In the genomic region with DNA sequence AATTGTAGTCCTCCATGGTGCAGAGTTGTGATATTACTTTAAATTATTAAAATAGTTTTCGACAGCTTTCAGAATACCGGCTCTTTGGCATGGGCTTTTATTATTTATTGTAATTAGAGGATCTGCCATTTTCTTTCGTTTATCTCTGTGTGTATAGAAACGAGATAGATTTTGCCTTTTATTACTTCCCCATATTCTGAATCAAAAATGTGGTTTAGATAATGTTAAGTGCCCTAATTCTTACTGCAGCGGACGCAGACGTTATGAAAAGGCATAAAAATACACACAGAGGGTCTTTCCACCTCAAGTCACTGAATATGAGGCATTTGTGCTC, we compare ENCODE assay signal across 8 cellular contexts. TPM values are rescaled to one million over a fixed set of nuclear protein-coding genes. Genes with fewer than 3 reads are reported as not detected.
DNase-seq lines count a peak whose midpoint lies in the region; ATAC-seq, FAIRE-seq and TF ChIP-seq lines count a peak whose summit lies in the region.

No MANE protein-coding gene starts in this region.

- no peaks in the 10 kb centered on the region for H3K9me3 ChIP-seq in testis

- H3K4me3 Mint-ChIP-seq in T-helper 2 cell treated with Interferon-gamma antibody and Interleukin-4, amounts not matched to agents 5 μg/mL and 100 μg/mL, for 36 hours: peak overlapping the region; percentile 94
- H3K4me3 Mint-ChIP-seq in activated naive CD8-positive, alpha-beta T cell treated with anti-CD3 and anti-CD28 coated beads, Interleukin-2, amount 10 ng/mL, durations not matched to agents 7 days and 5 days: peak overlapping the region; percentile 95

- H3K36me3 Mint-ChIP-seq in T-helper 2 cell treated with Interferon-gamma antibody and Interleukin-4, amounts not matched to agents 5 μg/mL and 100 μg/mL, for 36 hours (ENCODE audit: low read depth): peaks cover 8% of the 10 kb centered on the region
- peaks cover 7% of the 10 kb centered on the region for H3K36me3 Mint-ChIP-seq in activated naive CD8-positive, alpha-beta T cell treated with anti-CD3 and anti-CD28 coated beads, Interleukin-2, amount 10 ng/mL, durations not matched to agents 7 days and 5 days

- H3K36me3 ChIP-seq in kidney epithelial cell (ENCODE audit: control insufficient read depth, insufficient read depth, low read length): no peaks in the 10 kb centered on the region
- H3K36me3 ChIP-seq in testis (ENCODE audit: low read depth, missing control alignments): no peaks in the 10 kb centered on the region

- TF ChIP-seq CTCF in kidney epithelial cell (IDR thresholded peaks at IDR 0.05; ENCODE audit: insufficient read depth, low read length, poor library complexity, severe bottlenecking) (no peak), testis (IDR thresholded peaks at IDR 0.05) (no peak)

- H3K4me3 ChIP-seq in kidney epithelial cell (ENCODE audit: low read depth, low read length) (peak overlapping the region; percentile 75), testis (peak overlapping the region; percentile 80 to 81)

- DNase-seq in T-helper 2 cell treated with Interferon-gamma antibody and Interleukin-4, amounts not matched to agents 5 μg/mL and 100 μg/mL, for 36 hours (ENCODE audit: low spot score): no peak
- no peak for DNase-seq in T-helper 2 cell
- DNase-seq in activated naive CD8-positive, alpha-beta T cell treated with anti-CD3 and anti-CD28 coated beads, Interleukin-2, amount 10 ng/mL, durations not matched to agents 7 days and 5 days: no peak
- DNase-seq in kidney epithelial cell (ENCODE audit: low read depth): no peak
- DNase-seq in testis: no peak
- DNase-seq in NCI-H1436 treated with DMSO at 0.1 percent for 48 hours (lab: John Stamatoyannopoulos, UW): no peak
- DNase-seq in NCI-H1105 treated with DMSO at 0.1 percent for 48 hours (lab: John Stamatoyannopoulos, UW): no peak
- no peak for DNase-seq in GM12891 (ENCODE audit: insufficient read length, low spot score)

- peaks cover 39% of the 10 kb centered on the region for H3K4me1 Mint-ChIP-seq in T-helper 2 cell treated with Interferon-gamma antibody and Interleukin-4, amounts not matched to agents 5 μg/mL and 100 μg/mL, for 36 hours (ENCODE audit: low read depth)
- peaks cover 36% of the 10 kb centered on the region for H3K4me1 Mint-ChIP-seq in activated naive CD8-positive, alpha-beta T cell treated with anti-CD3 and anti-CD28 coated beads, Interleukin-2, amount 10 ng/mL, durations not matched to agents 7 days and 5 days

- peaks cover 14% of the 10 kb centered on the region for H3K4me1 ChIP-seq in testis

- H3K27ac Mint-ChIP-seq in T-helper 2 cell treated with Interferon-gamma antibody and Interleukin-4, amounts not matched to agents 5 μg/mL and 100 μg/mL, for 36 hours: peak overlapping the region; percentile 98
- H3K27ac Mint-ChIP-seq in activated naive CD8-positive, alpha-beta T cell treated with anti-CD3 and anti-CD28 coated beads, Interleukin-2, amount 10 ng/mL, durations not matched to agents 7 days and 5 days: peak overlapping the region; percentile 97

- H3K9me3 Mint-ChIP-seq in T-helper 2 cell treated with Interferon-gamma antibody and Interleukin-4, amounts not matched to agents 5 μg/mL and 100 μg/mL, for 36 hours: no peaks in the 10 kb centered on the region
- H3K9me3 Mint-ChIP-seq in activated naive CD8-positive, alpha-beta T cell treated with anti-CD3 and anti-CD28 coated beads, Interleukin-2, amount 10 ng/mL, durations not matched to agents 7 days and 5 days: no peaks in the 10 kb centered on the region

- peak overlapping the region in 1 of 2 donors; percentile 97 for H3K27ac ChIP-seq in testis

- H3K27me3 ChIP-seq in kidney epithelial cell (ENCODE audit: control insufficient read depth, insufficient read depth, low read length) (no peaks in the 10 kb centered on the region), testis (no peaks in the 10 kb centered on the region)

- FAIRE-seq in GM12891 (lab: Jason Lieb, UNC): no peak

- TF ChIP-seq POLR2A in testis (IDR thresholded peaks at IDR 0.05) (no peak), GM12891 (IDR thresholded peaks at IDR 0.05; ENCODE audit: low read depth, low read length) (no peak)

- no peak for ATAC-seq in activated naive CD8-positive, alpha-beta T cell treated with anti-CD3 and anti-CD28 coated beads, Interleukin-2, amount 10 ng/mL, durations not matched to agents 7 days and 5 days (ENCODE audit: low read depth)

- whole genome bisulfite sequencing in testis, 2 donors: 26 to 27% methylated on average over 7 of the region's 7 CpGs

- intact Hi-C loops in testis (cut with DNase I; ENCODE audit: low total_unique reads): loop anchor here (10.0 kb wide), 1 partner anchor 345 kb away; no protein-coding TSS in a partner anchor

- POLR2A ChIA-PET in activated naive CD8-positive, alpha-beta T cell treated with anti-CD3 and anti-CD28 coated beads, Interleukin-2, amount 10 ng/mL, durations not matched to agents 7 days and 5 days (lab: Charles Lee): interaction anchor here (0.6 to 4.2 kb wide), 18 partner anchors 43 to 1233 kb away, joined by 3 to 21 read pairs (median 4); partner anchors contain the start of gene NRBF2

- no peaks in the 10 kb centered on the region for H3K27me3 Mint-ChIP-seq in T-helper 2 cell treated with Interferon-gamma antibody and Interleukin-4, amounts not matched to agents 5 μg/mL and 100 μg/mL, for 36 hours (ENCODE audit: low read depth)
- no peaks in the 10 kb centered on the region for H3K27me3 Mint-ChIP-seq in activated naive CD8-positive, alpha-beta T cell treated with anti-CD3 and anti-CD28 coated beads, Interleukin-2, amount 10 ng/mL, durations not matched to agents 7 days and 5 days

TF ChIP-seq in GM12891, 5 proteins besides CTCF, POLR2A, EP300 and RAD21:
- TF ChIP-seq TAF1 (IDR thresholded peaks at IDR 0.05; ENCODE audit: low read depth, low read length) (no peak), POLR2AphosphoS5 (IDR thresholded peaks at IDR 0.05; ENCODE audit: low read depth, low read length) (no peak), SPI1 (IDR thresholded peaks at IDR 0.05; ENCODE audit: low read depth, low read length) (no peak), POU2F2 (IDR thresholded peaks at IDR 0.05; ENCODE audit: low read depth, low read length) (no peak), PAX5 (IDR thresholded peaks at IDR 0.05; ENCODE audit: insufficient read depth, low read length, severe bottlenecking) (no peak)

RNA-seq across cellular contexts. Expression of gene ARID5B, which starts 1.9 kb away (rescaled TPM):
- total RNA-seq in activated naive CD8-positive, alpha-beta T cell treated with anti-CD3 and anti-CD28 coated beads, Interleukin-2, amount 10 ng/mL, durations not matched to agents 7 days and 5 days: 10 to 100 TPM; 25.4 to 26.1 TPM
- total RNA-seq in kidney epithelial cell (11.6 and 12.0 TPM in 2 replicates), testis (10 to 100 TPM; 52.1 to 73.6 TPM)
- polyA plus RNA-seq in testis (ENCODE audit: insufficient read depth, low read depth, low replicate concordance): 14.3 TPM
- polyA plus RNA-seq in GM12891 (2012; ENCODE audit: low read depth, missing spikeins): 1.9 TPM
